Comparison of ENCODE assay signal across 23 cellular contexts in the genomic region with DNA sequence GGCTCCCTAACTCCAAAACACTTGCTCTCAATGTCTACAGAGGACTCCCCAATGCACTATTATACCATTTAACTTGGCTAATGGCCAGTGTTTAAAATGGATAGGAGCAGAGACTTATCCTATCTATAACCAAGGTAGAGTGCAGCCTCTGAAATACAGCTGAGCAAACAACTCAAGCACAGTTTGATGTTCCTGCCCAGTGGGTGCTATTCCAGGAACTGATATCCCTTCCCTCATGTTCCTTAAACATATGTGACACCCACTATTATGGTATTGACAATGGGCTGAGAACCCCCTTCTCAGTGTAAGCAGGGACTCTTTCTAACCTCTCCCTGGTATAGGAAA. TPM values are rescaled to one million over a fixed set of nuclear protein-coding genes. Genes with fewer than 3 reads are reported as not detected.
A peak's percentile ranks its signal among the peaks of the same experiment; 100 is the strongest.
DNase-seq lines count a peak whose midpoint lies in the region; ATAC-seq, FAIRE-seq and TF ChIP-seq lines count a peak whose summit lies in the region.
"Had no signal": no experiment of that assay in that cellular context is flagged by ENCODE, and none has a peak within 500 bp of the region (broad histone marks: within the 10 kb centered on the region; RNA-seq: fewer than 3 reads in every experiment).

No MANE protein-coding gene starts in this region.

- ATAC-seq in GM21528 (IDR thresholded peaks at IDR 0.05; ENCODE audit: low FRiP score, unreplicated experiment) (peak; percentile 6), HG03354 (IDR thresholded peaks at IDR 0.05; ENCODE audit: poor library complexity, severe bottlenecking, unreplicated experiment) (no peak)
- ATAC-seq: activated naive CD4-positive, alpha-beta T cell treated with anti-CD3 and anti-CD28 coated beads, Interleukin-2, amount 50 U/mL, for 72 hours; activated T-cell treated with anti-CD3 and anti-CD28 coated beads, Interleukin-2, amount 50 U/mL, for 72 hours; psoas muscle had no signal

- H3K9ac ChIP-seq in mucosa of rectum (ENCODE audit: low read depth in 1 of 2, low read length in 2 of 2) = no peak overlapping the region

- H3K9me3 Mint-ChIP-seq in type B pancreatic cell = no peaks in the 10 kb centered on the region
- H3K9me3 Mint-ChIP-seq: nephron progenitor cell had no signal

- H3K27ac Mint-ChIP-seq in type B pancreatic cell = no peak overlapping the region
- H3K27ac Mint-ChIP-seq: activated naive CD4-positive, alpha-beta T cell treated with anti-CD3 and anti-CD28 coated beads, Interleukin-2, amount 50 U/mL, for 72 hours; activated T-cell treated with anti-CD3 and anti-CD28 coated beads, Interleukin-2, amount 50 U/mL, for 72 hours; nephron progenitor cell had no signal

- H3K36me3 Mint-ChIP-seq in type B pancreatic cell = no peaks in the 10 kb centered on the region
- H3K36me3 Mint-ChIP-seq: brain had no signal

- no peak for FAIRE-seq in RCC 7860 (lab: Jason Lieb, UNC)
- FAIRE-seq: kidney had no signal

- no peaks in the 10 kb centered on the region for H3K27me3 ChIP-seq in mucosa of rectum (ENCODE audit: control insufficient read depth in 2 of 2, insufficient read depth in 2 of 2, low read length in 2 of 2)
- H3K27me3 ChIP-seq: colonic mucosa, suprapubic skin had no signal

- H3K27me3 Mint-ChIP-seq in type B pancreatic cell = peaks cover 9% of the 10 kb centered on the region

- intact Hi-C loops in head of caudate nucleus (cut with DNase I) = no loop called here

- peak overlapping the region; percentile 10 to 20 for H3K4me3 ChIP-seq in mucosa of rectum (ENCODE audit: low read length in 2 of 2)
- H3K4me3 ChIP-seq: colonic mucosa, PC-9, psoas muscle, SK-N-MC, suprapubic skin had no signal

- no peaks in the 10 kb centered on the region for H3K36me3 ChIP-seq in mucosa of rectum (ENCODE audit: control insufficient read depth in 2 of 2, insufficient read depth in 2 of 2, low read length in 2 of 2)
- H3K36me3 ChIP-seq: colonic mucosa, suprapubic skin had no signal

- TF ChIP-seq CTCF in type B pancreatic cell (conservative IDR thresholded peaks at IDR 0.05) = no peak

- H3K4me1 ChIP-seq in mucosa of rectum (ENCODE audit: control insufficient read depth in 2 of 2, insufficient read depth in 2 of 2, low read length in 2 of 2) = peaks cover 13 to 29% of the 10 kb centered on the region in 2 donors
- H3K4me1 ChIP-seq: colonic mucosa had no signal

- no peak overlapping the region for H3K4me3 Mint-ChIP-seq in type B pancreatic cell
- H3K4me3 Mint-ChIP-seq: activated T-cell treated with anti-CD3 and anti-CD28 coated beads, Interleukin-2, amount 50 U/mL, for 72 hours; brain; nephron progenitor cell had no signal

- peak overlapping the region in 1 of 2 donors; percentile 28 for H3K27ac ChIP-seq in mucosa of rectum (ENCODE audit: low read depth in 2 of 2, low read length in 2 of 2)
- H3K27ac ChIP-seq: colonic mucosa, PC-9, psoas muscle, SK-N-MC had no signal

- no peaks in the 10 kb centered on the region for H3K4me1 Mint-ChIP-seq in type B pancreatic cell (ENCODE audit: unreplicated experiment)

- no peaks in the 10 kb centered on the region for H3K9me3 ChIP-seq in mucosa of rectum (ENCODE audit: control insufficient read depth in 2 of 2, low read length in 2 of 2)
- H3K9me3 ChIP-seq: colonic mucosa, suprapubic skin had no signal

- DNase-seq in NCI-H146 (lab: John Stamatoyannopoulos, UW) = peak; percentile 94
- peak; percentile 93 for DNase-seq in NCI-H69 (lab: John Stamatoyannopoulos, UW)
- no peak for DNase-seq in head of caudate nucleus
- no peak for DNase-seq in type B pancreatic cell (ENCODE audit: extremely low spot score, unreplicated experiment)
- DNase-seq in RCC 7860 (ENCODE audit: low spot score) = no peak
- DNase-seq: activated CD4-positive, CD25-positive, alpha-beta regulatory T cell; activated T-cell treated with anti-CD3 and anti-CD28 coated beads, Interleukin-2, amount 50 U/mL, for 72 hours; colonic mucosa; GDM1; hypothalamus; kidney; mesenchymal stem cell; nephron progenitor cell; PC-9; psoas muscle; T-helper 9 cell had no signal

RNA-seq across cellular contexts. Expression of a gene that starts 51.7 kb away (rescaled TPM):
- 47.5 and 52.6 TPM in 2 replicates for total RNA-seq in type B pancreatic cell (ENCODE audit: low replicate concordance)

Comparison
In these comparisons a context has a peak if more than half of its experiments do, and no peak if none do; other contexts are left out.
1. DNase-seq: peak in NCI-H146 (single experiment) and NCI-H69 (single experiment); none in head of caudate nucleus (0 of 42), type B pancreatic cell (single experiment) and RCC 7860 (single experiment).